32 cellular contexts compared by ENCODE assay signal in genomic region chr2:168702579-168702978, GRCh38.
"Had no signal": no experiment of that assay in that cellular context is flagged by ENCODE, and none has a peak within 500 bp of the region (broad histone marks: within the 10 kb centered on the region; RNA-seq: fewer than 3 reads in every experiment).

No MANE protein-coding gene starts in this region.

- H3K4me3 ChIP-seq: ascending aorta, cardiac muscle cell had no signal

- H3K4me1 ChIP-seq: ascending aorta had no signal

- H3K36me3 ChIP-seq: ascending aorta, cardiac muscle cell, WERI-Rb-1 had no signal

- ATAC-seq: activated CD4-positive, alpha-beta T cell treated with anti-CD3 and anti-CD28 coated beads for 36 hours; activated CD4-positive, CD25-positive, alpha-beta regulatory T cell treated with anti-CD3 and anti-CD28 coated beads, Interleukin-2, amount 50 U/mL, for 24 hours; activated CD8-positive, alpha-beta memory T cell treated with anti-CD3 and anti-CD28 coated beads, Interleukin-2, amount 10 ng/mL, durations not matched to agents 7 days and 5 days; activated CD8-positive, alpha-beta T cell treated with anti-CD3 and anti-CD28 coated beads, Interleukin-2, amount 10 ng/mL, durations not matched to agents 7 days and 5 days; activated naive CD8-positive, alpha-beta T cell treated with anti-CD3 and anti-CD28 coated beads, Interleukin-2, amount 50 U/mL, for 24 hours; WTC11 had no signal

- H3K27me3 ChIP-seq: ascending aorta, cardiac muscle cell had no signal

- DNase-seq: activated CD4-positive, alpha-beta memory T cell treated with anti-CD3 and anti-CD28 coated beads, Interleukin-2, amount 10 ng/mL, durations not matched to agents 7 days and 5 days; activated CD4-positive, alpha-beta T cell treated with anti-CD3 and anti-CD28 coated beads for 1 hour; activated CD4-positive, alpha-beta T cell treated with anti-CD3 and anti-CD28 coated beads for 36 hours; activated CD4-positive, alpha-beta T cell treated with anti-CD3 and anti-CD28 coated beads for 48 hours; activated CD4-positive, alpha-beta T cell treated with anti-CD3 and anti-CD28 coated beads, Interleukin-2, amount 10 ng/mL, durations not matched to agents 7 days and 5 days; activated CD4-positive, alpha-beta T cell treated with anti-CD3 and anti-CD28 coated beads, Interleukin-2, amount 50 U/mL, for 48 hours; activated CD4-positive, CD25-positive, alpha-beta regulatory T cell; activated CD8-positive, alpha-beta memory T cell treated with anti-CD3 and anti-CD28 coated beads for 24 hours; activated CD8-positive, alpha-beta memory T cell treated with anti-CD3 and anti-CD28 coated beads, Interleukin-2, amount 10 ng/mL, durations not matched to agents 7 days and 5 days; activated CD8-positive, alpha-beta memory T cell treated with anti-CD3 and anti-CD28 coated beads, Interleukin-2, amount 50 U/mL, for 48 hours; activated CD8-positive, alpha-beta T cell treated with anti-CD3 and anti-CD28 coated beads, Interleukin-2, amount 10 ng/mL, durations not matched to agents 7 days and 5 days; activated effector memory CD4-positive, alpha-beta T cell treated with Interleukin-2 at 50 U/mL for 16 hours; activated gamma-delta T cell; activated naive CD4-positive, alpha-beta T cell treated with anti-CD3 and anti-CD28 coated beads, Interleukin-2, amount 10 ng/mL, durations not matched to agents 7 days and 5 days; activated naive CD4-positive, alpha-beta T cell treated with Interleukin-2 at 50 U/mL for 16 hours; activated naive CD8-positive, alpha-beta T cell treated with anti-CD3 and anti-CD28 coated beads, Interleukin-2, amount 10 ng/mL, durations not matched to agents 7 days and 5 days; activated naive CD8-positive, alpha-beta T cell treated with anti-CD3 and anti-CD28 coated beads, Interleukin-2, amount 50 U/mL, for 24 hours; activated T-cell treated with anti-CD3 and anti-CD28 coated beads, Interleukin-2, amount 50 U/mL, for 24 hours; activated T-cell treated with anti-CD3 and anti-CD28 coated beads, Interleukin-2, amount 50 U/mL, for 48 hours; amygdala; anterior cingulate cortex; caudate nucleus; cerebellar nuclear complex; T-helper 2 cell; T-helper 9 cell; WERI-Rb-1 had no signal

- H3K27ac ChIP-seq: ascending aorta, cardiac muscle cell, WERI-Rb-1 had no signal

- H3K9me3 ChIP-seq: ascending aorta had no signal

- FAIRE-seq: bronchial epithelial cell, TTC549 had no signal
